In genomic region chr10:103350175-103350521, GRCh38 we compare ENCODE assay signal across 8 cellular contexts. TPM values are rescaled to one million over a fixed set of nuclear protein-coding genes. Genes with fewer than 3 reads are reported as not detected.
DNase-seq lines count a peak whose midpoint lies in the region; ATAC-seq and TF ChIP-seq lines count a peak whose summit lies in the region.

No MANE protein-coding gene starts in this region.

- TF ChIP-seq CTCF in fibroblast of the aortic adventitia (IDR thresholded peaks at IDR 0.05; ENCODE audit: insufficient read depth, low read length): no peak
- no peak for TF ChIP-seq CTCF in gastrocnemius medialis (IDR thresholded peaks at IDR 0.05 in 4 of 5, conservative IDR thresholded peaks at IDR 0.05 in 1 of 5)

- ATAC-seq in GM18873 (IDR thresholded peaks at IDR 0.05; ENCODE audit: low FRiP score, unreplicated experiment) (peak; percentile 15), gastrocnemius medialis (no peak), GM21526 (IDR thresholded peaks at IDR 0.05; ENCODE audit: low FRiP score, unreplicated experiment) (no peak)

- H3K4me1 ChIP-seq in SJCRH30 (peaks cover 3% of the 10 kb centered on the region; the same call in 1 of the 2 replicates), gastrocnemius medialis (peaks cover 10 to 11% of the 10 kb centered on the region in 2 donors)

- peak overlapping the region; percentile 95 for H3K4me3 ChIP-seq in SJCRH30
- H3K4me3 ChIP-seq in fibroblast of the aortic adventitia (ENCODE audit: low read depth, low read length): peak overlapping the region; percentile 78
- peak overlapping the region; percentile 76 to 98 (median 92) for H3K4me3 ChIP-seq in gastrocnemius medialis

- in situ Hi-C loops in gastrocnemius medialis (cut with MboI; ENCODE audit: low sequenced_read_pairs in 4 of 4): no loop called here

- H3K27me3 ChIP-seq in SJCRH30 (no peaks in the 10 kb centered on the region), gastrocnemius medialis (no peaks in the 10 kb centered on the region)

- intact Hi-C loops in gastrocnemius medialis (cut with DNase I; ENCODE audit: low total_unique reads): no loop called here

- no peak for TF ChIP-seq POLR2A in gastrocnemius medialis (IDR thresholded peaks at IDR 0.05)

- H3K27ac ChIP-seq in SJCRH30 (peak overlapping the region; percentile 76), gastrocnemius medialis (peak overlapping the region; percentile 79 to 86 (median 82))

- H3K9me3 ChIP-seq in SJCRH30 (replicated peaks): no peaks in the 10 kb centered on the region
- no peaks in the 10 kb centered on the region for H3K9me3 ChIP-seq in gastrocnemius medialis

- DNase-seq in SJCRH30 (no peak), fibroblast of the aortic adventitia (ENCODE audit: low read depth) (no peak), gastrocnemius medialis (no peak), H4 (ENCODE audit: low spot score) (no peak), GOT3 (lab: John Stamatoyannopoulos, UW) (no peak), NCI-H446 treated with DMSO at 0.1 percent for 48 hours (lab: John Stamatoyannopoulos, UW) (no peak)

- H3K36me3 ChIP-seq in SJCRH30: peaks cover 35% of the 10 kb centered on the region
- peaks cover 0 to 33% of the 10 kb centered on the region in 2 donors for H3K36me3 ChIP-seq in gastrocnemius medialis

RNA-seq across cellular contexts. Expression of gene PCGF6, which starts 0.8 kb away (rescaled TPM):
- 25.0 and 28.9 TPM in 2 replicates for total RNA-seq in SJCRH30 (2014; rRNA removed; shearing (Covaris generic))
- total RNA-seq in fibroblast of the aortic adventitia (ENCODE audit: low replicate concordance) (16.4 and 64.0 TPM in 2 replicates), gastrocnemius medialis (10 to 100 TPM in 3 of 4 donors, 1 to 10 TPM in 1; 8.9 to 16.0 (median 12.1) TPM)
- total RNA-seq in H4 (2014; rRNA removed; shearing (Covaris generic)): 12.0 and 14.9 TPM in 2 replicates

RNA-seq across cellular contexts. Expression of gene TAF5, which starts 17.6 kb away (rescaled TPM):
- total RNA-seq in SJCRH30 (2014; rRNA removed; shearing (Covaris generic)): 20.7 and 23.2 TPM in 2 replicates
- total RNA-seq in fibroblast of the aortic adventitia (ENCODE audit: low replicate concordance): 3.8 and 5.6 TPM in 2 replicates
- total RNA-seq in gastrocnemius medialis: 1 to 10 TPM; 4.1 to 6.4 (median 5.2) TPM
- 6.4 and 6.9 TPM in 2 replicates for total RNA-seq in H4 (2014; rRNA removed; shearing (Covaris generic))

RNA-seq across cellular contexts. Expression of gene ATP5MK, which starts 46.1 kb away (rescaled TPM):
- 307 and 321 TPM in 2 replicates for total RNA-seq in SJCRH30 (2014; rRNA removed; shearing (Covaris generic))
- total RNA-seq in fibroblast of the aortic adventitia (ENCODE audit: low replicate concordance) (159 and 387 TPM in 2 replicates), gastrocnemius medialis (100 to 1,000 TPM; 436 to 724 (median 552) TPM)
- 502 and 681 TPM in 2 replicates for total RNA-seq in H4 (2014; rRNA removed; shearing (Covaris generic))

RNA-seq across cellular contexts. Expression of gene PDCD11, which starts 46.3 kb away (rescaled TPM):
- 76.1 and 80.0 TPM in 2 replicates for total RNA-seq in SJCRH30 (2014; rRNA removed; shearing (Covaris generic))
- total RNA-seq in fibroblast of the aortic adventitia (ENCODE audit: low replicate concordance) (33.9 and 38.4 TPM in 2 replicates), gastrocnemius medialis (10 to 100 TPM; 16.7 to 22.7 (median 19.5) TPM)
- 15.9 and 20.0 TPM in 2 replicates for total RNA-seq in H4 (2014; rRNA removed; shearing (Covaris generic))
